In genomic region chr15:45179221-45179985, GRCh38 we compare ENCODE assay signal across 9 cellular contexts. TPM values are rescaled to one million over a fixed set of nuclear protein-coding genes. Genes with fewer than 3 reads are reported as not detected.
DNase-seq lines count a peak whose midpoint lies in the region; ATAC-seq and TF ChIP-seq lines count a peak whose summit lies in the region.
"Had no signal": no experiment of that assay in that cellular context is flagged by ENCODE, and none has a peak within 500 bp of the region (broad histone marks: within the 10 kb centered on the region; RNA-seq: fewer than 3 reads in every experiment).

No MANE protein-coding gene starts in this region.

- no peak overlapping the region for H2AFZ ChIP-seq in neural progenitor cell (replicated peaks)

- peak; percentile 54 for DNase-seq in activated CD8-positive, alpha-beta memory T cell treated with anti-CD3 and anti-CD28 coated beads, Interleukin-2, amount 10 ng/mL, durations not matched to agents 7 days and 5 days
- DNase-seq in activated CD8-positive, alpha-beta memory T cell treated with anti-CD3 and anti-CD28 coated beads for 24 hours: no peak
- peak in 3 of 5 donors; percentile 40 to 51 (median 45) for DNase-seq in T-helper 1 cell
- no peak for DNase-seq in choroid plexus epithelial cell (ENCODE audit: low read depth)
- DNase-seq in neural progenitor cell (ENCODE audit: low spot score): peak; percentile 57
- no peak for DNase-seq in NCI-H128 (lab: John Stamatoyannopoulos, UW; ENCODE audit: unreplicated experiment)
- no peak for DNase-seq in cerebellum (ENCODE audit: low spot score)
- DNase-seq in nucleus accumbens (lab: John Stamatoyannopoulos, UW): no peak

- peaks cover 99% of the 10 kb centered on the region for H4K20me1 ChIP-seq in neural progenitor cell (ENCODE audit: low read depth)

- H3K9ac ChIP-seq in neural progenitor cell: no peak overlapping the region

- no peaks in the 10 kb centered on the region for H3K27me3 ChIP-seq in neural progenitor cell

- no peak for ATAC-seq in activated CD8-positive, alpha-beta memory T cell treated with anti-CD3 and anti-CD28 coated beads, Interleukin-2, amount 10 ng/mL, durations not matched to agents 7 days and 5 days

- CTCF ChIA-PET in activated CD8-positive, alpha-beta memory T cell treated with anti-CD3 and anti-CD28 coated beads, Interleukin-2, amount 10 ng/mL, durations not matched to agents 7 days and 5 days (lab: Charles Lee): interaction anchor here (0.7 to 8.6 kb wide), 10 partner anchors 9 to 223 kb away, joined by 3 to 60 read pairs (median 8); a partner anchor contains a TSS

- H3K4me1 ChIP-seq in neural progenitor cell: peaks cover 19% of the 10 kb centered on the region

- H3K27ac ChIP-seq in neural progenitor cell: no peak overlapping the region

- no peaks in the 10 kb centered on the region for H3F3A ChIP-seq in neural progenitor cell (ENCODE audit: low read depth)

- H3K9me3 Mint-ChIP-seq in activated CD8-positive, alpha-beta memory T cell treated with anti-CD3 and anti-CD28 coated beads, Interleukin-2, amount 10 ng/mL, durations not matched to agents 7 days and 5 days (ENCODE audit: low read depth): no peaks in the 10 kb centered on the region
- H3K9me3 Mint-ChIP-seq in neural progenitor cell: peaks cover 4% of the 10 kb centered on the region
- H3K9me3 Mint-ChIP-seq: activated naive CD4-positive, alpha-beta T cell treated with anti-CD3 and anti-CD28 coated beads, Interleukin-2, amount 50 U/mL, for 24 hours had no signal

- TF ChIP-seq CTCF in choroid plexus epithelial cell (conservative IDR thresholded peaks at IDR 0.05; ENCODE audit: low read depth, low read length): peak; percentile 39
- peak; percentile 60 for TF ChIP-seq CTCF in neural progenitor cell (IDR thresholded peaks at IDR 0.05)

- H3K4me3 ChIP-seq in choroid plexus epithelial cell (ENCODE audit: low read depth, low read length) (no peak overlapping the region), neural progenitor cell (no peak overlapping the region)

- no peak overlapping the region for H3K27ac Mint-ChIP-seq in activated CD8-positive, alpha-beta memory T cell treated with anti-CD3 and anti-CD28 coated beads, Interleukin-2, amount 10 ng/mL, durations not matched to agents 7 days and 5 days
- H3K27ac Mint-ChIP-seq in neural progenitor cell: no peak overlapping the region
- H3K27ac Mint-ChIP-seq: activated naive CD4-positive, alpha-beta T cell treated with anti-CD3 and anti-CD28 coated beads, Interleukin-2, amount 50 U/mL, for 24 hours had no signal

- H3K36me3 Mint-ChIP-seq in activated CD8-positive, alpha-beta memory T cell treated with anti-CD3 and anti-CD28 coated beads, Interleukin-2, amount 10 ng/mL, durations not matched to agents 7 days and 5 days: no peaks in the 10 kb centered on the region
- H3K36me3 Mint-ChIP-seq in neural progenitor cell: peaks cover 51% of the 10 kb centered on the region

- no peak overlapping the region for H3K4me2 ChIP-seq in neural progenitor cell

- no peaks in the 10 kb centered on the region for H3K27me3 Mint-ChIP-seq in activated CD8-positive, alpha-beta memory T cell treated with anti-CD3 and anti-CD28 coated beads, Interleukin-2, amount 10 ng/mL, durations not matched to agents 7 days and 5 days
- peaks cover 4% of the 10 kb centered on the region for H3K27me3 Mint-ChIP-seq in neural progenitor cell (ENCODE audit: insufficient read depth, low read depth)
- H3K27me3 Mint-ChIP-seq: activated naive CD4-positive, alpha-beta T cell treated with anti-CD3 and anti-CD28 coated beads, Interleukin-2, amount 50 U/mL, for 24 hours had no signal

- no peaks in the 10 kb centered on the region for H3K36me3 ChIP-seq in neural progenitor cell

- H3K79me2 ChIP-seq in neural progenitor cell (ENCODE audit: low read depth): peaks cover 71% of the 10 kb centered on the region

- no peaks in the 10 kb centered on the region for H3K9me3 ChIP-seq in neural progenitor cell (ENCODE audit: low read depth)

- no peak overlapping the region for H3K4me3 Mint-ChIP-seq in activated CD8-positive, alpha-beta memory T cell treated with anti-CD3 and anti-CD28 coated beads, Interleukin-2, amount 10 ng/mL, durations not matched to agents 7 days and 5 days
- H3K4me3 Mint-ChIP-seq in neural progenitor cell: no peak overlapping the region
- H3K4me3 Mint-ChIP-seq: activated naive CD4-positive, alpha-beta T cell treated with anti-CD3 and anti-CD28 coated beads, Interleukin-2, amount 50 U/mL, for 24 hours had no signal

- peaks cover 17% of the 10 kb centered on the region for H3K4me1 Mint-ChIP-seq in activated CD8-positive, alpha-beta memory T cell treated with anti-CD3 and anti-CD28 coated beads, Interleukin-2, amount 10 ng/mL, durations not matched to agents 7 days and 5 days
- H3K4me1 Mint-ChIP-seq in neural progenitor cell: peaks cover 28% of the 10 kb centered on the region

RNA-seq across cellular contexts. Expression of gene SHF, which starts 8.4 kb away (rescaled TPM):
- total RNA-seq in activated CD8-positive, alpha-beta memory T cell treated with anti-CD3 and anti-CD28 coated beads, Interleukin-2, amount 10 ng/mL, durations not matched to agents 7 days and 5 days: 1 to 10 TPM; 2.2 to 4.5 TPM
- 32.2 and 53.7 TPM in 2 replicates for total RNA-seq in neural progenitor cell (ENCODE audit: low replicate concordance)
- 82.7 TPM for total RNA-seq in cerebellum

RNA-seq across cellular contexts. Expression of gene DUOX1, which starts 49.6 kb away (rescaled TPM):
- total RNA-seq in activated CD8-positive, alpha-beta memory T cell treated with anti-CD3 and anti-CD28 coated beads, Interleukin-2, amount 10 ng/mL, durations not matched to agents 7 days and 5 days: under 1 TPM in 1 of 2 experiments, not detected in 1; 0.07 TPM
- total RNA-seq in neural progenitor cell (ENCODE audit: low replicate concordance): 0.09 and 0.30 TPM in 2 replicates
- 0.27 TPM for total RNA-seq in cerebellum

RNA-seq across cellular contexts. Expression of gene DUOXA1, which starts 49.7 kb away (rescaled TPM):
- not detected for total RNA-seq in activated CD8-positive, alpha-beta memory T cell treated with anti-CD3 and anti-CD28 coated beads, Interleukin-2, amount 10 ng/mL, durations not matched to agents 7 days and 5 days
- total RNA-seq in neural progenitor cell (ENCODE audit: low replicate concordance): not detected in 2 replicates
- total RNA-seq in cerebellum: not detected

Comparison
In these comparisons a context has a peak if more than half of its experiments do, and no peak if none do; other contexts are left out.
1. DNase-seq: peak in activated CD8-positive, alpha-beta memory T cell treated with anti-CD3 and anti-CD28 coated beads, Interleukin-2, amount 10 ng/mL, durations not matched to agents 7 days and 5 days (single experiment), T-helper 1 cell (3 of 5) and neural progenitor cell (single experiment); none in activated CD8-positive, alpha-beta memory T cell treated with anti-CD3 and anti-CD28 coated beads for 24 hours (single experiment), choroid plexus epithelial cell (single experiment), NCI-H128 (single experiment), cerebellum (single experiment) and nucleus accumbens (0 of 56).